ENCODE assay signal across 17 cellular contexts in the genomic region with DNA sequence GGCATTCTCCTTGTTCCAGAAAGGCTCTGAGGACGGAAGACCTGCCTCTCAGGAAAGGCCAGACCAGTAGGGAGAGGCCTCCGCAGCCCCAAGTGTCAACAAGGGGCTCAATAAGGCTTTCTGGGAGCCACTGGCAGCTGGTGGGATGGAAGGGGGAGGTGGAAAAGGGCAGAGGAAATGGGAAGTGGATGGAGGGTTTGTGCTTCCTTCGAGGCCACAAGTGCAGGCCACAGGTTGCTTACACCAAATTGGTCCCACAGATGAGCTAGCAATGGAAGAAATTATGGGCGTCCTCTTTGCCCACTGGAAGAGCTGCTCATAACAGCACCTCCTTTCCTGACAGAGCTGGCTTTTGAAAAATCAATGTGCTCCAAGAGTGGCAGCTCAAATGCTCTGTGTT. TPM values are rescaled to one million over a fixed set of nuclear protein-coding genes. Genes with fewer than 3 reads are reported as not detected.
DNase-seq lines count a peak whose midpoint lies in the region; ATAC-seq, FAIRE-seq and TF ChIP-seq lines count a peak whose summit lies in the region.
"Had no signal": no experiment of that assay in that cellular context is flagged by ENCODE, and none has a peak within 500 bp of the region (broad histone marks: within the 10 kb centered on the region; RNA-seq: fewer than 3 reads in every experiment).

No MANE protein-coding gene starts in this region.

- WGBS in pancreas, 2 donors = 61 to 64% methylated on average over 4 of the region's 4 CpGs

- TF ChIP-seq CTCF in chondrocyte (IDR thresholded peaks at IDR 0.05) (no peak), pancreas (IDR thresholded peaks at IDR 0.05) (no peak)

- CTCF ChIA-PET in activated CD4-positive, alpha-beta T cell treated with anti-CD3 and anti-CD28 coated beads, Interleukin-2, amount 10 ng/mL, durations not matched to agents 7 days and 5 days (lab: Charles Lee) = interaction anchor here (0.7 to 1.4 kb wide), 4 partner anchors 13 to 91 kb away, joined by 3 read pairs; no protein-coding TSS in a partner anchor

- no peak for FAIRE-seq in pancreas (lab: Jason Lieb, UNC)
- FAIRE-seq: bronchial epithelial cell had no signal

- peak overlapping the region; percentile 98 for H3K27ac Mint-ChIP-seq in activated CD4-positive, alpha-beta T cell treated with anti-CD3 and anti-CD28 coated beads, Interleukin-2, amount 10 ng/mL, durations not matched to agents 7 days and 5 days
- peak overlapping the region; percentile 56 to 88 (median 88) for H3K27ac Mint-ChIP-seq in IgD-negative memory B cell
- H3K27ac Mint-ChIP-seq in chondrocyte (ENCODE audit: unreplicated experiment) = peak overlapping the region; percentile 12

- intact Hi-C loops in pancreas (cut with DNase I) = no loop called here

- peaks cover 14 to 26% (median 20%) of the 10 kb centered on the region in 3 donors for H3K4me1 ChIP-seq in pancreas

- peak in 3 of 4 donors; percentile 5 to 18 (median 16) for ATAC-seq in pancreas
- ATAC-seq in GM18907 (IDR thresholded peaks at IDR 0.05; ENCODE audit: unreplicated experiment) = no peak
- ATAC-seq in GM19397 (IDR thresholded peaks at IDR 0.05; ENCODE audit: unreplicated experiment) = no peak
- ATAC-seq: gastroesophageal sphincter had no signal

- H3K4me1 Mint-ChIP-seq in activated CD4-positive, alpha-beta T cell treated with anti-CD3 and anti-CD28 coated beads, Interleukin-2, amount 10 ng/mL, durations not matched to agents 7 days and 5 days = peaks cover 48% of the 10 kb centered on the region
- H3K4me1 Mint-ChIP-seq in IgD-negative memory B cell (peaks cover 10 to 17% (median 16%) of the 10 kb centered on the region in 3 donors), chondrocyte (ENCODE audit: low read depth) (peaks cover 14% of the 10 kb centered on the region)

- H3K36me3 ChIP-seq in pancreas = peaks cover 0 to 9% (median 4%) of the 10 kb centered on the region in 3 donors

- H3K27me3 Mint-ChIP-seq in activated CD4-positive, alpha-beta T cell treated with anti-CD3 and anti-CD28 coated beads, Interleukin-2, amount 10 ng/mL, durations not matched to agents 7 days and 5 days = no peaks in the 10 kb centered on the region
- H3K27me3 Mint-ChIP-seq in IgD-negative memory B cell (no peaks in the 10 kb centered on the region), chondrocyte (ENCODE audit: low read depth) (no peaks in the 10 kb centered on the region)

- H3K27me3 ChIP-seq in pancreas = no peaks in the 10 kb centered on the region
- H3K27me3 ChIP-seq: gastroesophageal sphincter, tibial nerve had no signal

- no peak overlapping the region for H3K4me3 Mint-ChIP-seq in activated CD4-positive, alpha-beta T cell treated with anti-CD3 and anti-CD28 coated beads, Interleukin-2, amount 10 ng/mL, durations not matched to agents 7 days and 5 days
- H3K4me3 Mint-ChIP-seq in IgD-negative memory B cell = no peak overlapping the region
- no peak overlapping the region for H3K4me3 Mint-ChIP-seq in chondrocyte (ENCODE audit: unreplicated experiment)

- H3K4me3 ChIP-seq in pancreas = no peak overlapping the region
- H3K4me3 ChIP-seq: gastroesophageal sphincter, prostate gland, tibial nerve had no signal

- H3K27ac ChIP-seq in pancreas = peak overlapping the region; percentile 14 to 86 (median 65)
- H3K27ac ChIP-seq: RWPE1 had no signal

- DNase-seq in activated CD4-positive, alpha-beta T cell treated with anti-CD3 and anti-CD28 coated beads, Interleukin-2, amount 10 ng/mL, durations not matched to agents 7 days and 5 days = no peak
- DNase-seq in activated CD4-positive, alpha-beta T cell treated with anti-CD3 and anti-CD28 coated beads, Interleukin-2, amount 50 U/mL, for 4 hours = no peak
- DNase-seq in chondrocyte (ENCODE audit: low spot score) (no peak), pancreas (peak in 1 of 6 donors; percentile 38), AML-193 (lab: John Stamatoyannopoulos, UW) (no peak)
- DNase-seq: activated CD4-positive, alpha-beta T cell treated with anti-CD3 and anti-CD28 coated beads, Interleukin-2, amount 50 U/mL, for 1 hour; activated gamma-delta T cell; mesenchymal stem cell; NCI-H524 treated with DMSO at 0.1 percent for 48 hours had no signal

- no peaks in the 10 kb centered on the region for H3K9me3 ChIP-seq in pancreas
- H3K9me3 ChIP-seq: gastroesophageal sphincter, prostate gland, tibial nerve had no signal

- peaks cover 57% of the 10 kb centered on the region for H3K36me3 Mint-ChIP-seq in activated CD4-positive, alpha-beta T cell treated with anti-CD3 and anti-CD28 coated beads, Interleukin-2, amount 10 ng/mL, durations not matched to agents 7 days and 5 days (ENCODE audit: low read depth)
- H3K36me3 Mint-ChIP-seq in IgD-negative memory B cell = peaks cover 8% of the 10 kb centered on the region
- H3K36me3 Mint-ChIP-seq in chondrocyte (ENCODE audit: low read depth) = peaks cover 7% of the 10 kb centered on the region

- H3K9me3 Mint-ChIP-seq in activated CD4-positive, alpha-beta T cell treated with anti-CD3 and anti-CD28 coated beads, Interleukin-2, amount 10 ng/mL, durations not matched to agents 7 days and 5 days = no peaks in the 10 kb centered on the region
- H3K9me3 Mint-ChIP-seq in IgD-negative memory B cell (no peaks in the 10 kb centered on the region), chondrocyte (ENCODE audit: low read depth) (no peaks in the 10 kb centered on the region)

- POLR2A ChIA-PET in activated CD4-positive, alpha-beta T cell treated with anti-CD3 and anti-CD28 coated beads, Interleukin-2, amount 10 ng/mL, durations not matched to agents 7 days and 5 days (lab: Charles Lee) = no interaction called here

RNA-seq across cellular contexts. Expression of gene P2RX4, which starts 28.2 kb away (rescaled TPM):
- 10 to 100 TPM; 52.7 to 56.2 TPM for total RNA-seq in activated CD4-positive, alpha-beta T cell treated with anti-CD3 and anti-CD28 coated beads, Interleukin-2, amount 10 ng/mL, durations not matched to agents 7 days and 5 days
- polyA plus RNA-seq in IgD-negative memory B cell (27.5 TPM), pancreas (10 to 100 TPM; 31.4 to 34.0 TPM)
- total RNA-seq in chondrocyte (14.7 to 23.3 TPM (median 20.7 TPM) in 3 replicates), pancreas (10 to 100 TPM; 27.5 to 60.1 (median 33.3) TPM)

RNA-seq across cellular contexts. Expression of gene CAMKK2, which starts 58.4 kb away (rescaled TPM):
- 10 to 100 TPM; 31.2 to 32.4 TPM for total RNA-seq in activated CD4-positive, alpha-beta T cell treated with anti-CD3 and anti-CD28 coated beads, Interleukin-2, amount 10 ng/mL, durations not matched to agents 7 days and 5 days
- polyA plus RNA-seq in IgD-negative memory B cell = 17.0 TPM
- 33.7 to 42.7 TPM (median 36.0 TPM) in 3 replicates for total RNA-seq in chondrocyte
- total RNA-seq in pancreas = 10 to 100 TPM in 5 of 6 donors, 1 to 10 TPM in 1; 9.3 to 26.7 (median 13.0) TPM
- polyA plus RNA-seq in pancreas = 10 to 100 TPM in 1 of 2 donors, 1 to 10 TPM in 1; 9.6 to 15.4 TPM

Comparison
In these comparisons a context has a peak if more than half of its experiments do, and no peak if none do; other contexts are left out.
1. H3K27ac Mint-ChIP-seq: peak in every context shown above with its lines; median percentile 98 in activated CD4-positive, alpha-beta T cell treated with anti-CD3 and anti-CD28 coated beads, Interleukin-2, amount 10 ng/mL, durations not matched to agents 7 days and 5 days; 88 in IgD-negative memory B cell; 12 in chondrocyte.
2. ATAC-seq: peak in pancreas (3 of 4); none in GM18907 (single experiment) and GM19397 (single experiment).